Comparison of ENCODE assay signal across 33 cellular contexts in the genomic region with DNA sequence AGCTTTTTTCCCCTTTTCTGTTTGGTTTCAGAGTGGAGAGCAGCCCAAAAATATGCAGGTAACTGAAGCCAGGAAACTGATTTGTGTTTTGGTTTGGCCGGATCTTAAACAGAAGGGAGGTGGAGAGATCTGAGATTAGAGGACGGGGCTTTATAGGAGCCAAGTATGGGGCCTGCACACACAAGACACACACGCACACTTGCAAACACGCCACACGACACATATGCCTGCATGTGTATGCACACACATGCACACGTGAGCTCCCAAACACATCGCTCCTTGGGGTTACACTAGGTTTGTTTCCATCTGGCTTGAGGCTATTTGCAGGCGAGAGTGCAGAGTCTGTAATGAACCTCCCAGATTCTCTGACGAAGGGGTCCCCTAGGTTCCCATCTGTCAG. TPM values are rescaled to one million over a fixed set of nuclear protein-coding genes. Genes with fewer than 3 reads are reported as not detected.
"Had no signal": no experiment of that assay in that cellular context is flagged by ENCODE, and none has a peak within 500 bp of the region (broad histone marks: within the 10 kb centered on the region; RNA-seq: fewer than 3 reads in every experiment).

No MANE protein-coding gene starts in this region.

- H3K9me3 ChIP-seq: adrenal gland, Peyer's patch, SK-N-SH had no signal

- H3K9ac ChIP-seq: SK-N-SH had no signal

- ATAC-seq: activated CD4-positive, alpha-beta T cell treated with anti-CD3 and anti-CD28 coated beads for 36 hours; activated CD4-positive, CD25-positive, alpha-beta regulatory T cell treated with anti-CD3 and anti-CD28 coated beads, Interleukin-2, amount 50 U/mL, for 24 hours; activated CD8-positive, alpha-beta T cell treated with anti-CD3 and anti-CD28 coated beads, Interleukin-2, amount 10 ng/mL, durations not matched to agents 7 days and 5 days; PC-3 had no signal

- H3K4me3 Mint-ChIP-seq: activated CD4-positive, alpha-beta T cell treated with anti-CD3 and anti-CD28 coated beads for 36 hours; activated CD4-positive, alpha-beta T cell treated with anti-CD3 and anti-CD28 coated beads, Interleukin-2, amount 10 ng/mL, durations not matched to agents 7 days and 5 days; activated CD8-positive, alpha-beta T cell treated with anti-CD3 and anti-CD28 coated beads, Interleukin-2, amount 10 ng/mL, durations not matched to agents 7 days and 5 days; T-helper 1 cell treated with Interleukin-12 subunit alpha and Interleukin-12 subunit beta and Interleukin-4 antibody, amounts not matched to agents 30 μg/mL and 1 μg/mL, for 36 hours; T-helper 2 cell treated with Interferon-gamma antibody and Interleukin-4, amounts not matched to agents 5 μg/mL and 100 μg/mL, for 36 hours had no signal

- H3K9me3 Mint-ChIP-seq: activated CD4-positive, alpha-beta T cell treated with anti-CD3 and anti-CD28 coated beads, Interleukin-2, amount 10 ng/mL, durations not matched to agents 7 days and 5 days; activated naive CD4-positive, alpha-beta T cell treated with anti-CD3 and anti-CD28 coated beads, Interleukin-2, amount 50 U/mL, for 72 hours; IgD-negative memory B cell; T-helper 1 cell treated with Interleukin-12 subunit alpha and Interleukin-12 subunit beta and Interleukin-4 antibody, amounts not matched to agents 30 μg/mL and 1 μg/mL, for 36 hours; T-helper 2 cell treated with Interferon-gamma antibody and Interleukin-4, amounts not matched to agents 5 μg/mL and 100 μg/mL, for 36 hours had no signal

- DNase-seq: activated CD4-positive, alpha-beta T cell treated with anti-CD3 and anti-CD28 coated beads for 36 hours; activated CD4-positive, alpha-beta T cell treated with anti-CD3 and anti-CD28 coated beads, Interleukin-2, amount 10 ng/mL, durations not matched to agents 7 days and 5 days; activated CD4-positive, alpha-beta T cell treated with anti-CD3 and anti-CD28 coated beads, Interleukin-2, amount 50 U/mL, for 48 hours; activated CD8-positive, alpha-beta memory T cell treated with anti-CD3 and anti-CD28 coated beads, Interleukin-2, amount 50 U/mL, for 48 hours; activated CD8-positive, alpha-beta T cell treated with anti-CD3 and anti-CD28 coated beads, Interleukin-2, amount 10 ng/mL, durations not matched to agents 7 days and 5 days; activated effector memory CD4-positive, alpha-beta T cell treated with anti-CD3 and anti-CD28 coated beads, Interleukin-2, amount 50 U/mL, for 16 hours; activated naive CD4-positive, alpha-beta T cell; activated T-cell treated with anti-CD3 and anti-CD28 coated beads, Interleukin-2, amount 50 U/mL, for 48 hours; adrenal gland; caudate nucleus; Karpas-422; KBM-7; NCI-H1105; NCI-H1436; NCI-H1694; NCI-H1930; NCI-H345; NCI-H524 treated with DMSO at 0.1 percent for 48 hours; NK-92 treated with Interleukin-12 subunit alpha and Interleukin-12 subunit beta, amount 100 ng/mL, for 24 hours; PC-3; RPMI8226; SHP77 treated with DMSO at 0.1 percent for 48 hours; SK-N-SH had no signal

- H3K27ac Mint-ChIP-seq: activated CD4-positive, alpha-beta T cell treated with anti-CD3 and anti-CD28 coated beads for 36 hours; activated CD4-positive, alpha-beta T cell treated with anti-CD3 and anti-CD28 coated beads, Interleukin-2, amount 10 ng/mL, durations not matched to agents 7 days and 5 days; activated CD8-positive, alpha-beta T cell treated with anti-CD3 and anti-CD28 coated beads, Interleukin-2, amount 10 ng/mL, durations not matched to agents 7 days and 5 days; activated naive CD4-positive, alpha-beta T cell treated with anti-CD3 and anti-CD28 coated beads, Interleukin-2, amount 50 U/mL, for 72 hours; brain; T-helper 1 cell treated with Interleukin-12 subunit alpha and Interleukin-12 subunit beta and Interleukin-4 antibody, amounts not matched to agents 30 μg/mL and 1 μg/mL, for 36 hours; T-helper 2 cell treated with Interferon-gamma antibody and Interleukin-4, amounts not matched to agents 5 μg/mL and 100 μg/mL, for 36 hours had no signal

- H3K4me3 ChIP-seq: adrenal gland, Peyer's patch, SJSA1 had no signal

- H3K36me3 Mint-ChIP-seq: brain had no signal

- H3K36me3 ChIP-seq: adrenal gland, Peyer's patch, SJSA1 had no signal

- H3K27ac ChIP-seq: adrenal gland, Peyer's patch, SJSA1 had no signal

RNA-seq across cellular contexts. Expression of gene BTNL9, which starts 18.3 kb away (rescaled TPM):
- total RNA-seq: activated CD4-positive, alpha-beta T cell treated with anti-CD3 and anti-CD28 coated beads, Interleukin-2, amount 10 ng/mL, durations not matched to agents 7 days and 5 days; activated CD8-positive, alpha-beta T cell treated with anti-CD3 and anti-CD28 coated beads, Interleukin-2, amount 10 ng/mL, durations not matched to agents 7 days and 5 days; bronchial epithelial cell; MCF 10A; SJSA1 had no signal
- polyA plus RNA-seq: SK-N-SH had no signal
